Comparison of ENCODE assay signal across 21 cellular contexts in genomic region chr5:78823196-78823595, GRCh38.
"Had no signal": no experiment of that assay in that cellular context is flagged by ENCODE, and none has a peak within 500 bp of the region (broad histone marks: within the 10 kb centered on the region; RNA-seq: fewer than 3 reads in every experiment).

No MANE protein-coding gene starts in this region.

- DNase-seq: activated CD4-positive, alpha-beta T cell treated with anti-CD3 and anti-CD28 coated beads for 1 hour; activated CD4-positive, alpha-beta T cell treated with anti-CD3 and anti-CD28 coated beads, Interleukin-2, amount 50 U/mL, for 1 hour; activated CD8-positive, alpha-beta T cell treated with anti-CD3 and anti-CD28 coated beads for 36 hours; activated naive CD4-positive, alpha-beta T cell; activated T-cell treated with anti-CD3 and anti-CD28 coated beads, Interleukin-2, amount 50 U/mL, for 4 hours; endodermal cell; foreskin keratinocyte; heart left ventricle; hypothalamus; naive B cell; ovary; retina; stimulated activated CD4-positive, alpha-beta T cell treated with anti-CD3 and anti-CD28 coated beads, Interleukin-12 subunit alpha, Interleukin-12 subunit beta, amount 100 ng/mL, for 4 hours; stimulated activated CD4-positive, alpha-beta T cell treated with anti-CD3 and anti-CD28 coated beads, Interleukin-4, amount 100 ng/mL, for 1 hour; stimulated activated naive CD8-positive, alpha-beta T cell treated with anti-CD3 and anti-CD28 coated beads, Interleukin-15, amount 100 ng/mL, for 72 hours; substantia nigra; thyroid gland; upper lobe of left lung had no signal

- ATAC-seq: activated CD8-positive, alpha-beta T cell treated with anti-CD3 and anti-CD28 coated beads for 36 hours; activated naive CD4-positive, alpha-beta T cell treated with anti-CD3 and anti-CD28 coated beads, Interleukin-2, amount 50 U/mL, for 72 hours; activated T-cell treated with anti-CD3 and anti-CD28 coated beads, Interleukin-2, amount 50 U/mL, for 4 hours; foreskin keratinocyte; heart left ventricle; sciatic nerve; stimulated activated naive CD8-positive, alpha-beta T cell treated with anti-CD3 and anti-CD28 coated beads, Interleukin-15, amount 100 ng/mL, for 72 hours had no signal

- FAIRE-seq: bronchial epithelial cell had no signal
